ENCODE assay signal across 9 cellular contexts in the genomic region with DNA sequence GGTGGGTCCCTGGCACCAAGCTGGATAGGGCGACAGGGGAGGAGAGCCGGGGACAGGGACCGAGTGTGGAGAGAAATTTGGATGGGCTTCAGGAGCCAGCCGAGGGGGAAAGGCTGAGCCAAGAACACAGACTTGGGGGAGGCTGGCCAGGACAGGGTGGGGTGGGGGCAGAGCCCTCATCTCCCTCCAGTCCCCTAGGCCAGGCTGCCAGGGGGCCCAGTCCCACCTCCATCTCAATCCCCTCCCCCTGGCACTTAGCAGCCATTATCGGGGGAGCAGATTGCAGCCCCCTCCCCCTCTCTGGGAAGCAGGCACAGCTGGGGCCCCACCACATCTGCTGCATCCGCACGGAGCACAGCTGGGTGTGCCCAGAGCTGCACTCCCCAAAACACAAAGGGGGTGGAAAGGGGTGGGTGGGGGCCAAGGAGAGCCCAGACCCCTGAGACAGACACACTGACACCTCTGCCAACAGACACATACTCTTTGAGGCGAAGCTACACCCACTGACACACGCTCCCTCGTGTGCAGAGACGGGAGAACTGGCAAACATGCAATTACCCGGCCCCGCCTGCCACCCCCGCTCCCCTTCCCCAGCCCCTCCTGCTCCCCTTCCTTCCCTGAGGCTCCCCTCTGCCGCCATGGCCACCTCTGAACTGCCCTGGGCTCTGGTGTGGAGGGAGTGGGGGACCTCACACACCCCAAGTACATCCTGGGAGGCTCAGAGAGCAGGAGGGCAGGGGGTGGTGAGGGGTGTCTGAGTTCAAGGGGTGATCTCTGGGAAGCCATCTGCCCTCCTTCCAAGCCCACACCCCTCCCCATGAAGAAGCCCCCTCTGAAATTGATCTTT. TPM values are rescaled to one million over a fixed set of nuclear protein-coding genes. Genes with fewer than 3 reads are reported as not detected.
DNase-seq lines count a peak whose midpoint lies in the region; ATAC-seq and TF ChIP-seq lines count a peak whose summit lies in the region.
"Had no signal": no experiment of that assay in that cellular context is flagged by ENCODE, and none has a peak within 500 bp of the region (broad histone marks: within the 10 kb centered on the region; RNA-seq: fewer than 3 reads in every experiment).

No MANE protein-coding gene starts in this region.

- H3K36me3 ChIP-seq in upper lobe of right lung (peaks cover 23% of the 10 kb centered on the region), esophagus squamous epithelium (peaks cover 0 to 30% (median 0%) of the 10 kb centered on the region in 3 donors), esophagus muscularis mucosa (peaks cover 7 to 37% (median 31%) of the 10 kb centered on the region in 4 donors)

- no peaks in the 10 kb centered on the region for H3K9me3 Mint-ChIP-seq in activated naive CD4-positive, alpha-beta T cell treated with anti-CD3 and anti-CD28 coated beads for 36 hours

- H3K4me1 ChIP-seq in upper lobe of right lung (peaks cover 3% of the 10 kb centered on the region), esophagus squamous epithelium (peaks cover 14 to 42% (median 16%) of the 10 kb centered on the region in 3 donors), esophagus muscularis mucosa (peaks cover 14 to 41% (median 35%) of the 10 kb centered on the region in 4 donors)

- TF ChIP-seq POLR2A in esophagus squamous epithelium (IDR thresholded peaks at IDR 0.05): no peak
- no peak for TF ChIP-seq POLR2A in esophagus muscularis mucosa (IDR thresholded peaks at IDR 0.05; ENCODE audit: low read depth)

- H3K4me3 Mint-ChIP-seq in activated naive CD4-positive, alpha-beta T cell treated with anti-CD3 and anti-CD28 coated beads for 36 hours: peak overlapping the region; percentile 26

- H3K4me1 Mint-ChIP-seq in activated naive CD4-positive, alpha-beta T cell treated with anti-CD3 and anti-CD28 coated beads for 36 hours (ENCODE audit: low read depth): peaks cover 24% of the 10 kb centered on the region

- TF ChIP-seq EP300 in esophagus muscularis mucosa (IDR thresholded peaks at IDR 0.05): no peak

- peaks cover 25% of the 10 kb centered on the region for H3K36me3 Mint-ChIP-seq in activated naive CD4-positive, alpha-beta T cell treated with anti-CD3 and anti-CD28 coated beads for 36 hours (ENCODE audit: low read depth)

- H3K27me3 ChIP-seq in upper lobe of right lung: peaks cover 34% of the 10 kb centered on the region
- H3K27me3 ChIP-seq in esophagus squamous epithelium: peaks cover 5 to 62% (median 16%) of the 10 kb centered on the region in 4 donors
- H3K27me3 ChIP-seq in esophagus muscularis mucosa: peaks cover 0 to 60% (median 0%) of the 10 kb centered on the region in 4 donors

- TF ChIP-seq CTCF in upper lobe of right lung (IDR thresholded peaks at IDR 0.05) (no peak), esophagus squamous epithelium (IDR thresholded peaks at IDR 0.05) (no peak), esophagus muscularis mucosa (IDR thresholded peaks at IDR 0.05) (no peak)

- H3K27ac ChIP-seq in upper lobe of right lung (no peak overlapping the region), esophagus squamous epithelium (no peak overlapping the region), esophagus muscularis mucosa (replicated peaks in 1 of 4) (no peak overlapping the region)
- H3K27ac ChIP-seq: HL-60 had no signal

- no peak overlapping the region for H3K4me3 ChIP-seq in upper lobe of right lung
- H3K4me3 ChIP-seq in esophagus squamous epithelium: no peak overlapping the region
- peak overlapping the region in 2 of 4 donors; percentile 17 to 28 for H3K4me3 ChIP-seq in esophagus muscularis mucosa

- peak; percentile 9 to 29 for ATAC-seq in left cardiac atrium
- ATAC-seq in upper lobe of right lung: peak; percentile 3

- DNase-seq in activated naive CD4-positive, alpha-beta T cell treated with anti-CD3 and anti-CD28 coated beads for 36 hours: no peak
- no peak for DNase-seq in activated naive CD4-positive, alpha-beta T cell (lab: John Stamatoyannopoulos, UW)
- DNase-seq in NCI-H2171 (lab: John Stamatoyannopoulos, UW) (peak; percentile 62), left cardiac atrium (no peak), upper lobe of right lung (no peak), esophagus squamous epithelium (lab: John Stamatoyannopoulos, UW) (no peak), esophagus muscularis mucosa (ENCODE audit: extremely low spot score) (no peak)
- no peak for DNase-seq in effector CD8-positive, alpha-beta T cell (lab: John Stamatoyannopoulos, UW)

- CTCF ChIA-PET in activated naive CD4-positive, alpha-beta T cell treated with anti-CD3 and anti-CD28 coated beads for 36 hours (lab: Charles Lee): interaction anchor here (0.7 to 4.1 kb wide), 12 partner anchors 9 to 90 kb away, joined by 3 to 27 read pairs (median 6); a partner anchor contains a TSS

- H3K9me3 ChIP-seq in upper lobe of right lung (no peaks in the 10 kb centered on the region), esophagus squamous epithelium (no peaks in the 10 kb centered on the region), esophagus muscularis mucosa (no peaks in the 10 kb centered on the region)

- intact Hi-C loops in activated naive CD4-positive, alpha-beta T cell treated with anti-CD3 and anti-CD28 coated beads for 36 hours (cut with micrococcal nuclease): loop anchor here (1.0 kb wide), 3 partner anchors 11 to 32 kb away; a partner anchor contains a TSS
- intact Hi-C loops in left cardiac atrium (cut with DNase I) (no loop called here), upper lobe of right lung (cut with DNase I) (no loop called here), esophagus squamous epithelium (cut with DNase I) (no loop called here), esophagus muscularis mucosa (cut with DNase I) (no loop called here)

- H3K27ac Mint-ChIP-seq in activated naive CD4-positive, alpha-beta T cell treated with anti-CD3 and anti-CD28 coated beads for 36 hours: no peak overlapping the region

- WGBS in esophagus squamous epithelium, 2 donors: 3 to 19% methylated on average over 2 to 6 of the region's 15 CpGs
- WGBS in esophagus muscularis mucosa: 9% methylated on average over 10 of the region's 15 CpGs

- peaks cover 38% of the 10 kb centered on the region for H3K27me3 Mint-ChIP-seq in activated naive CD4-positive, alpha-beta T cell treated with anti-CD3 and anti-CD28 coated beads for 36 hours (ENCODE audit: low read depth)

RNA-seq across cellular contexts. Expression of a gene that starts 5.1 kb away (rescaled TPM):
- total RNA-seq in activated naive CD4-positive, alpha-beta T cell treated with anti-CD3 and anti-CD28 coated beads for 36 hours: not detected
- total RNA-seq in left cardiac atrium: under 1 TPM in 1 of 2 donors, not detected in 1; 0.32 TPM
- 0.55 TPM for total RNA-seq in upper lobe of right lung
- total RNA-seq in esophagus squamous epithelium: not detected
- total RNA-seq in esophagus muscularis mucosa: not detected

RNA-seq across cellular contexts. Expression of a gene that starts 10.5 kb away (rescaled TPM):
- total RNA-seq in activated naive CD4-positive, alpha-beta T cell treated with anti-CD3 and anti-CD28 coated beads for 36 hours: 10 to 100 TPM; 25.2 to 28.4 TPM
- total RNA-seq in left cardiac atrium: 10 to 100 TPM; 29.0 to 30.0 TPM
- total RNA-seq in upper lobe of right lung: 25.3 TPM
- total RNA-seq in esophagus squamous epithelium: 10 to 100 TPM; 18.1 to 31.1 (median 26.4) TPM
- 10 to 100 TPM; 16.2 to 32.6 (median 19.9) TPM for total RNA-seq in esophagus muscularis mucosa

RNA-seq across cellular contexts. Expression of a gene that starts 34.5 kb away (rescaled TPM):
- total RNA-seq in activated naive CD4-positive, alpha-beta T cell treated with anti-CD3 and anti-CD28 coated beads for 36 hours: 1 to 10 TPM; 8.5 to 9.0 TPM
- total RNA-seq in left cardiac atrium (100 to 1,000 TPM in 1 of 2 donors, 10 to 100 TPM in 1; 72.4 to 113 TPM), upper lobe of right lung (45.3 TPM), esophagus squamous epithelium (10 to 100 TPM; 40.4 to 56.6 (median 52.6) TPM), esophagus muscularis mucosa (10 to 100 TPM; 44.4 to 67.8 (median 58.4) TPM)

RNA-seq across cellular contexts. Expression of a gene that starts 34.7 kb away (rescaled TPM):
- 1 to 10 TPM in 1 of 2 experiments, under 1 TPM in 1; 0.86 to 1.1 TPM for total RNA-seq in activated naive CD4-positive, alpha-beta T cell treated with anti-CD3 and anti-CD28 coated beads for 36 hours
- total RNA-seq in left cardiac atrium: 1 to 10 TPM; 3.2 to 4.1 TPM
- 2.9 TPM for total RNA-seq in upper lobe of right lung
- total RNA-seq in esophagus squamous epithelium: under 1 TPM; 0.62 to 0.87 (median 0.78) TPM
- 1 to 10 TPM; 3.7 to 4.7 (median 4.2) TPM for total RNA-seq in esophagus muscularis mucosa
